ENCODE assay signal across 13 cellular contexts in genomic region chr5:148979104-148979723, GRCh38.
A peak's percentile ranks its signal among the peaks of the same experiment; 100 is the strongest.
DNase-seq lines count a peak whose midpoint lies in the region; ATAC-seq and TF ChIP-seq lines count a peak whose summit lies in the region.
"Had no signal": no experiment of that assay in that cellular context is flagged by ENCODE, and none has a peak within 500 bp of the region (broad histone marks: within the 10 kb centered on the region; RNA-seq: fewer than 3 reads in every experiment).

No MANE protein-coding gene starts in this region.

- no peak overlapping the region for H3K14ac ChIP-seq in neuronal stem cell (ENCODE audit: low read length)

- peak; percentile 86 for ATAC-seq in left lobe of liver
- no peak for ATAC-seq in activated CD4-positive, alpha-beta T cell treated with anti-CD3 and anti-CD28 coated beads for 36 hours
- no peak for ATAC-seq in HG02798 (IDR thresholded peaks at IDR 0.05; ENCODE audit: poor library complexity, unreplicated experiment)
- ATAC-seq in HG02610 (IDR thresholded peaks at IDR 0.05; ENCODE audit: unreplicated experiment), result no peak

- WGBS in neuronal stem cell (ENCODE audit: extremely low coverage in 2 of 2, insufficient read length in 2 of 2, insufficient replicate concordance in 1 of 2), 2 donors, result no CpG with 5 or more reads among the region's 7 CpGs

- no peak overlapping the region for H3K4me2 ChIP-seq in neuronal stem cell (ENCODE audit: insufficient read depth, low read length, poor library complexity, severe bottlenecking)

- H3K36me3 ChIP-seq in HEK293 (ENCODE audit: control insufficient read depth in 2 of 2, insufficient read depth in 1 of 2, low read length in 2 of 2), result no peaks in the 10 kb centered on the region
- no peaks in the 10 kb centered on the region for H3K36me3 ChIP-seq in breast epithelium
- H3K36me3 ChIP-seq in skeletal muscle tissue (ENCODE audit: control insufficient read depth in 3 of 3, insufficient read depth in 3 of 3, low read length in 3 of 3), result no peaks in the 10 kb centered on the region
- H3K36me3 ChIP-seq in neuronal stem cell (replicated peaks in 1 of 2; ENCODE audit: control insufficient read depth in 2 of 2, insufficient read depth in 2 of 2, low read length in 2 of 2), result no peaks in the 10 kb centered on the region

- H3K4ac ChIP-seq in neuronal stem cell (ENCODE audit: low read length), result no peak overlapping the region

- no peak overlapping the region for H3K4me3 Mint-ChIP-seq in activated CD4-positive, alpha-beta T cell treated with anti-CD3 and anti-CD28 coated beads for 36 hours
- H3K4me3 Mint-ChIP-seq: CD8-positive, alpha-beta memory T cell had no signal

- H3K4me1 ChIP-seq in HEK293 (ENCODE audit: control insufficient read depth, insufficient read depth, low read length) (0 out of 2 replicates have a peak, but pooled peaks cover 4% of the 10 kb centered on the region), breast epithelium (no peaks in the 10 kb centered on the region), skeletal muscle tissue (ENCODE audit: control insufficient read depth in 3 of 3, insufficient read depth in 3 of 3, low read length in 3 of 3) (peaks cover 26 to 53% (median 45%) of the 10 kb centered on the region in 3 donors), neuronal stem cell (ENCODE audit: control insufficient read depth in 2 of 2, insufficient read depth in 1 of 2, low read depth in 1 of 2, low read length in 2 of 2) (peaks cover 0 to 7% of the 10 kb centered on the region in 2 donors)

- H2BK12ac ChIP-seq in neuronal stem cell (ENCODE audit: low read length), result no peak overlapping the region

- DNase-seq in breast epithelium (ENCODE audit: low spot score in 2 of 2) (peak; percentile 66 to 76), left lobe of liver (ENCODE audit: low spot score) (peak; percentile 51), neuronal stem cell (ENCODE audit: low spot score) (no peak)
- no peak for DNase-seq in activated CD4-positive, alpha-beta T cell treated with anti-CD3 and anti-CD28 coated beads for 36 hours
- DNase-seq: activated CD8-positive, alpha-beta memory T cell treated with anti-CD3 and anti-CD28 coated beads for 24 hours; activated naive CD4-positive, alpha-beta T cell treated with Interleukin-2 at 50 U/mL for 16 hours; caudate nucleus; CD8-positive, alpha-beta memory T cell; NCI-H1092 had no signal

- H3K9ac ChIP-seq in skeletal muscle tissue (ENCODE audit: low read depth in 1 of 3, low read length in 3 of 3) (peak overlapping the region in 2 of 3 donors; percentile 8 to 65), neuronal stem cell (ENCODE audit: low read depth, low read length, poor library complexity) (no peak overlapping the region)

- no peak overlapping the region for H3K23ac ChIP-seq in neuronal stem cell (ENCODE audit: low read depth, low read length, poor library complexity)

- intact Hi-C loops in breast epithelium (cut with DNase I; ENCODE audit: low total_unique reads), result no loop called here
- intact Hi-C loops in activated CD4-positive, alpha-beta T cell treated with anti-CD3 and anti-CD28 coated beads for 36 hours (cut with DNase I, micrococcal nuclease), result no loop called here

- H3K27me3 ChIP-seq in breast epithelium (no peaks in the 10 kb centered on the region), skeletal muscle tissue (ENCODE audit: control insufficient read depth in 3 of 3, insufficient read depth in 3 of 3, low read length in 3 of 3) (no peaks in the 10 kb centered on the region), neuronal stem cell (ENCODE audit: control insufficient read depth in 3 of 3, insufficient read depth in 3 of 3, low read depth in 1 of 3, low read length in 3 of 3) (no peaks in the 10 kb centered on the region)

- no peak overlapping the region for H3K4me3 ChIP-seq in HEK293 (ENCODE audit: low read depth, low read length)
- no peak overlapping the region for H3K4me3 ChIP-seq in breast epithelium
- H3K4me3 ChIP-seq in skeletal muscle tissue (ENCODE audit: low read length in 3 of 3), result no peak overlapping the region
- no peak overlapping the region for H3K4me3 ChIP-seq in neuronal stem cell (ENCODE audit: low read length in 2 of 2)

- H2BK120ac ChIP-seq in neuronal stem cell (ENCODE audit: low read depth, low read length), result no peak overlapping the region

- no peak overlapping the region for H3K27ac ChIP-seq in HEK293 (ENCODE audit: extremely low read depth, low read depth, low read length)
- peak overlapping the region; percentile 32 to 65 for H3K27ac ChIP-seq in breast epithelium
- peak overlapping the region; percentile 70 for H3K27ac ChIP-seq in skeletal muscle tissue (ENCODE audit: low read depth, low read length)
- no peak overlapping the region for H3K27ac ChIP-seq in neuronal stem cell (replicated peaks; ENCODE audit: low read length)

- H3K27ac Mint-ChIP-seq in activated CD4-positive, alpha-beta T cell treated with anti-CD3 and anti-CD28 coated beads for 36 hours, result no peak overlapping the region

- CTCF ChIA-PET in HEK293 (lab: Yijun Ruan, JAX), result interaction anchor here (1.2 to 2.0 kb wide), 6 partner anchors 10 to 536 kb away, joined by 3 to 9 read pairs (median 4); no protein-coding TSS in a partner anchor
- CTCF ChIA-PET in activated CD4-positive, alpha-beta T cell treated with anti-CD3 and anti-CD28 coated beads for 36 hours (lab: Charles Lee), result interaction anchor here (2.2 kb wide), 1 partner anchor 246 kb away, joined by 7 read pairs; no protein-coding TSS in a partner anchor

- no peak overlapping the region for H2AK5ac ChIP-seq in neuronal stem cell (ENCODE audit: low read depth, low read length)

- H2BK5ac ChIP-seq in neuronal stem cell (ENCODE audit: low read length), result no peak overlapping the region

- no peak overlapping the region for H4K91ac ChIP-seq in neuronal stem cell (ENCODE audit: low read depth, low read length, poor library complexity)

- H4K8ac ChIP-seq in neuronal stem cell (ENCODE audit: low read depth, low read length), result no peak overlapping the region

- no peak overlapping the region for H2AFZ ChIP-seq in neuronal stem cell (ENCODE audit: low read length)

- no peaks in the 10 kb centered on the region for H3K9me3 Mint-ChIP-seq in activated CD4-positive, alpha-beta T cell treated with anti-CD3 and anti-CD28 coated beads for 36 hours (ENCODE audit: low read depth)

- no peaks in the 10 kb centered on the region for H3K79me1 ChIP-seq in neuronal stem cell (ENCODE audit: low read depth, low read length)

- H3K9me3 ChIP-seq in HEK293 (ENCODE audit: control insufficient read depth, insufficient read depth, low read depth, low read length) (no peaks in the 10 kb centered on the region), breast epithelium (no peaks in the 10 kb centered on the region), skeletal muscle tissue (ENCODE audit: control insufficient read depth in 3 of 3, low read length in 3 of 3) (no peaks in the 10 kb centered on the region), neuronal stem cell (replicated peaks in 1 of 2; ENCODE audit: control insufficient read depth in 2 of 2, insufficient read depth in 1 of 2, low read depth in 1 of 2, low read length in 2 of 2) (no peaks in the 10 kb centered on the region)

- TF ChIP-seq POLR2A in breast epithelium (IDR thresholded peaks at IDR 0.05), result no peak

- H2BK15ac ChIP-seq in neuronal stem cell (ENCODE audit: low read length), result no peak overlapping the region

- H3K27me3 Mint-ChIP-seq in activated CD4-positive, alpha-beta T cell treated with anti-CD3 and anti-CD28 coated beads for 36 hours, result peaks cover 2% of the 10 kb centered on the region

- POLR2A ChIA-PET in HEK293 (lab: Yijun Ruan, JAX), result interaction anchor here (1.3 kb wide), 1 partner anchor 13 kb away, joined by 3 read pairs; no protein-coding TSS in a partner anchor
- POLR2A ChIA-PET in activated CD4-positive, alpha-beta T cell treated with anti-CD3 and anti-CD28 coated beads for 36 hours (lab: Charles Lee), result no interaction called here

- H3K4me1 Mint-ChIP-seq in activated CD4-positive, alpha-beta T cell treated with anti-CD3 and anti-CD28 coated beads for 36 hours, result no peaks in the 10 kb centered on the region
- H3K4me1 Mint-ChIP-seq: CD8-positive, alpha-beta memory T cell had no signal

- TF ChIP-seq CTCF in HEK293 (tag by site-specific recombination; IDR thresholded peaks at IDR 0.05) (no peak), breast epithelium (IDR thresholded peaks at IDR 0.05) (no peak)

- H3K36me3 Mint-ChIP-seq in activated CD4-positive, alpha-beta T cell treated with anti-CD3 and anti-CD28 coated beads for 36 hours (ENCODE audit: low read depth), result no peaks in the 10 kb centered on the region

- no peak overlapping the region for H3K18ac ChIP-seq in neuronal stem cell (ENCODE audit: low read length)

TF ChIP-seq in HEK293, 187 proteins besides CTCF, POLR2A, EP300 and RAD21:
- no peak for TF ChIP-seq ZNF792 (tag by site-specific recombination; IDR thresholded peaks at IDR 0.05)
- TF ChIP-seq KLF1 (tag by site-specific recombination; IDR thresholded peaks at IDR 0.05), result peak; percentile 78
- TF ChIP-seq ZNF324 (tag by site-specific recombination; IDR thresholded peaks at IDR 0.05), result no peak
- no peak for TF ChIP-seq SP7 (tag by site-specific recombination; IDR thresholded peaks at IDR 0.05)

Comparison
In these comparisons a context has a peak if more than half of its experiments do, and no peak if none do; other contexts are left out.
1. H3K27ac ChIP-seq: peak in breast epithelium (2 of 2) and skeletal muscle tissue (single experiment); none in HEK293 (single experiment) and neuronal stem cell (single experiment).
2. DNase-seq: peak in breast epithelium (2 of 2) and left lobe of liver (single experiment); none in activated CD4-positive, alpha-beta T cell treated with anti-CD3 and anti-CD28 coated beads for 36 hours (single experiment) and neuronal stem cell (single experiment).